10 cellular contexts compared by ENCODE assay signal in genomic region chr1:23694371-23694770, GRCh38. TPM values are rescaled to one million over a fixed set of nuclear protein-coding genes. Genes with fewer than 3 reads are reported as not detected.
DNase-seq lines count a peak whose midpoint lies in the region; ATAC-seq and TF ChIP-seq lines count a peak whose summit lies in the region.
"Had no signal": no experiment of that assay in that cellular context is flagged by ENCODE, and none has a peak within 500 bp of the region (broad histone marks: within the 10 kb centered on the region; RNA-seq: fewer than 3 reads in every experiment).

No MANE protein-coding gene starts in this region.

- H3K79me2 ChIP-seq in OCI-LY1 (ENCODE audit: insufficient read depth, low read length): peaks cover 68% of the 10 kb centered on the region

- H3K4me1 Mint-ChIP-seq in activated CD4-positive, alpha-beta T cell treated with anti-CD3 and anti-CD28 coated beads, Interleukin-2, amount 10 ng/mL, durations not matched to agents 24 days and 14 days: peaks cover 49% of the 10 kb centered on the region
- H3K4me1 Mint-ChIP-seq in dendritic cell treated with granulocyte-macrophage colony-stimulating factor and Interleukin-4, amounts not matched to agents 40 ng/mL and 50 ng/mL, for 4 days (ENCODE audit: low read depth): peaks cover 52% of the 10 kb centered on the region

- H3K27me3 ChIP-seq in OCI-LY1 (ENCODE audit: insufficient read depth, low read length) (no peaks in the 10 kb centered on the region), psoas muscle (ENCODE audit: insufficient read depth in 3 of 3, low read length in 2 of 3) (no peaks in the 10 kb centered on the region)

- H3K27me3 Mint-ChIP-seq in activated CD4-positive, alpha-beta T cell treated with anti-CD3 and anti-CD28 coated beads, Interleukin-2, amount 10 ng/mL, durations not matched to agents 24 days and 14 days: no peaks in the 10 kb centered on the region
- H3K27me3 Mint-ChIP-seq in dendritic cell treated with granulocyte-macrophage colony-stimulating factor and Interleukin-4, amounts not matched to agents 40 ng/mL and 50 ng/mL, for 4 days: no peaks in the 10 kb centered on the region

- H3K9me3 Mint-ChIP-seq in activated CD4-positive, alpha-beta T cell treated with anti-CD3 and anti-CD28 coated beads, Interleukin-2, amount 10 ng/mL, durations not matched to agents 24 days and 14 days: no peaks in the 10 kb centered on the region
- no peaks in the 10 kb centered on the region for H3K9me3 Mint-ChIP-seq in dendritic cell treated with granulocyte-macrophage colony-stimulating factor and Interleukin-4, amounts not matched to agents 40 ng/mL and 50 ng/mL, for 4 days

- H3K27ac ChIP-seq in OCI-LY1 (ENCODE audit: low read depth, low read length, poor library complexity, severe bottlenecking) (no peak overlapping the region), psoas muscle (peak overlapping the region; percentile 65)

- 35 to 46% (median 37%) methylated on average over 3 of the region's 3 CpGs for WGBS in psoas muscle, 3 donors

- peaks cover 6% of the 10 kb centered on the region; the same call in 1 of the 2 replicates for H3F3A ChIP-seq in OCI-LY1 (ENCODE audit: insufficient read depth, low read length)

- H3K36me3 ChIP-seq in OCI-LY1 (ENCODE audit: insufficient read depth, low read length) (peaks cover 73% of the 10 kb centered on the region), psoas muscle (ENCODE audit: insufficient read depth in 1 of 2, low read depth in 1 of 2) (peaks cover 32 to 72% of the 10 kb centered on the region in 2 donors)

- H3K4me3 ChIP-seq in OCI-LY1 (ENCODE audit: low read depth, low read length, poor library complexity, severe bottlenecking): peak overlapping the region; percentile 94
- peak overlapping the region; percentile 88 for H3K4me3 ChIP-seq in psoas muscle

- H3K27ac Mint-ChIP-seq in activated CD4-positive, alpha-beta T cell treated with anti-CD3 and anti-CD28 coated beads, Interleukin-2, amount 10 ng/mL, durations not matched to agents 24 days and 14 days: peak overlapping the region; percentile 97
- peak overlapping the region; percentile 30 for H3K27ac Mint-ChIP-seq in dendritic cell treated with granulocyte-macrophage colony-stimulating factor and Interleukin-4, amounts not matched to agents 40 ng/mL and 50 ng/mL, for 4 days

- H3K36me3 Mint-ChIP-seq in activated CD4-positive, alpha-beta T cell treated with anti-CD3 and anti-CD28 coated beads, Interleukin-2, amount 10 ng/mL, durations not matched to agents 24 days and 14 days (ENCODE audit: low read depth): peaks cover 77% of the 10 kb centered on the region
- peaks cover 77% of the 10 kb centered on the region for H3K36me3 Mint-ChIP-seq in dendritic cell treated with granulocyte-macrophage colony-stimulating factor and Interleukin-4, amounts not matched to agents 40 ng/mL and 50 ng/mL, for 4 days (ENCODE audit: low read depth)

- peak overlapping the region; percentile 74; the same call in 1 of the 2 replicates for H3K4me2 ChIP-seq in OCI-LY1 (ENCODE audit: low read length)

- H2AFZ ChIP-seq in OCI-LY1 (ENCODE audit: low read length): no peak overlapping the region

- no peak for DNase-seq in activated CD4-positive, alpha-beta T cell treated with anti-CD3 and anti-CD28 coated beads, Interleukin-2, amount 10 ng/mL, durations not matched to agents 24 days and 14 days
- no peak for DNase-seq in activated CD4-positive, alpha-beta T cell treated with anti-CD3 and anti-CD28 coated beads for 1 hour
- DNase-seq in psoas muscle (no peak), left lobe of liver (ENCODE audit: low spot score) (no peak), GM03348 (ENCODE audit: low spot score) (no peak), COLO829 (ENCODE audit: low spot score) (no peak)
- DNase-seq: ACHN, NCI-H1694 treated with DMSO at 0.1 percent for 48 hours had no signal

- H3K9me2 ChIP-seq in OCI-LY1 (ENCODE audit: low read depth, low read length): no peaks in the 10 kb centered on the region

- H4K20me1 ChIP-seq in OCI-LY1 (ENCODE audit: insufficient read depth, low read length): peaks cover 6% of the 10 kb centered on the region; the same call in 1 of the 2 replicates

- H3K4me1 ChIP-seq in OCI-LY1 (ENCODE audit: insufficient read depth, low read length, severe bottlenecking) (peaks cover 34% of the 10 kb centered on the region), psoas muscle (peaks cover 51% of the 10 kb centered on the region)

- peak overlapping the region; percentile 97 for H3K4me3 Mint-ChIP-seq in activated CD4-positive, alpha-beta T cell treated with anti-CD3 and anti-CD28 coated beads, Interleukin-2, amount 10 ng/mL, durations not matched to agents 24 days and 14 days
- no peak overlapping the region for H3K4me3 Mint-ChIP-seq in dendritic cell treated with granulocyte-macrophage colony-stimulating factor and Interleukin-4, amounts not matched to agents 40 ng/mL and 50 ng/mL, for 4 days

- H3K9ac ChIP-seq in OCI-LY1 (ENCODE audit: low read length): no peak overlapping the region; the same call in 1 of the 2 replicates

- intact Hi-C loops in activated CD4-positive, alpha-beta T cell treated with anti-CD3 and anti-CD28 coated beads, Interleukin-2, amount 10 ng/mL, durations not matched to agents 24 days and 14 days (cut with micrococcal nuclease): loop anchor here (10.0 kb wide), 1 partner anchor 330 kb away; the partner anchor contains the start of gene ZNF436
- intact Hi-C loops in dendritic cell treated with granulocyte-macrophage colony-stimulating factor and Interleukin-4, amounts not matched to agents 40 ng/mL and 50 ng/mL, for 4 days (cut with micrococcal nuclease): loop anchor here (5.0 kb wide), 1 partner anchor 48 kb away; the partner anchor contains the start of gene ELOA
- intact Hi-C loops in psoas muscle (cut with DNase I): loop anchor here in 1 of 2 donors (10.0 kb wide), 1 partner anchor 50 kb away; the partner anchor contains the start of gene ELOA

- ATAC-seq in psoas muscle (no peak), left lobe of liver (no peak)

- H3K9me3 ChIP-seq in OCI-LY1 (ENCODE audit: low read length) (no peaks in the 10 kb centered on the region; the same call in 1 of the 2 replicates), psoas muscle (no peaks in the 10 kb centered on the region)

- TF ChIP-seq CTCF in OCI-LY1 (IDR thresholded peaks at IDR 0.05; ENCODE audit: low read length) (no peak), psoas muscle (IDR thresholded peaks at IDR 0.05) (no peak)

RNA-seq across cellular contexts. Expression of gene RPL11, which starts 2.8 kb away (rescaled TPM):
- total RNA-seq in activated CD4-positive, alpha-beta T cell treated with anti-CD3 and anti-CD28 coated beads, Interleukin-2, amount 10 ng/mL, durations not matched to agents 24 days and 14 days: 1,147 and 1,194 TPM in 2 replicates
- total RNA-seq in psoas muscle: 100 to 1,000 TPM; 486 to 688 (median 592) TPM
- polyA plus RNA-seq in psoas muscle: 1,000 to 10,000 TPM in 2 of 3 donors, 100 to 1,000 TPM in 1; 842 to 1,926 (median 1,102) TPM
- total RNA-seq in left lobe of liver: 306 TPM

RNA-seq across cellular contexts. Expression of gene ELOA, which starts 48.9 kb away (rescaled TPM):
- 51.9 and 54.3 TPM in 2 replicates for total RNA-seq in activated CD4-positive, alpha-beta T cell treated with anti-CD3 and anti-CD28 coated beads, Interleukin-2, amount 10 ng/mL, durations not matched to agents 24 days and 14 days
- total RNA-seq in psoas muscle (10 to 100 TPM; 41.4 to 68.9 (median 52.3) TPM), left lobe of liver (35.2 TPM)
- 10 to 100 TPM; 19.8 to 53.1 (median 36.2) TPM for polyA plus RNA-seq in psoas muscle
